1 cellular context compared by ENCODE assay signal in genomic region chr9:35844628-35845301, GRCh38.
TF ChIP-seq lines count a peak whose summit lies in the region.

No MANE protein-coding gene starts in this region.

TF ChIP-seq in WTC11, 78 proteins besides CTCF, POLR2A, EP300 and RAD21:
- 0 out of 2 replicates have a peak, but pooled peaks have one; percentile 24 for TF ChIP-seq TEAD1 (CRISPR knock-in tag; IDR thresholded peaks at IDR 0.05)
- TF ChIP-seq IRF2 (CRISPR knock-in tag; IDR thresholded peaks at IDR 0.05; ENCODE audit: borderline replicate concordance, low read depth), result no peak
TF ChIP-seq in WTC11: peak in this region for 1.
